ENCODE assay signal across 20 cellular contexts in the genomic region with DNA sequence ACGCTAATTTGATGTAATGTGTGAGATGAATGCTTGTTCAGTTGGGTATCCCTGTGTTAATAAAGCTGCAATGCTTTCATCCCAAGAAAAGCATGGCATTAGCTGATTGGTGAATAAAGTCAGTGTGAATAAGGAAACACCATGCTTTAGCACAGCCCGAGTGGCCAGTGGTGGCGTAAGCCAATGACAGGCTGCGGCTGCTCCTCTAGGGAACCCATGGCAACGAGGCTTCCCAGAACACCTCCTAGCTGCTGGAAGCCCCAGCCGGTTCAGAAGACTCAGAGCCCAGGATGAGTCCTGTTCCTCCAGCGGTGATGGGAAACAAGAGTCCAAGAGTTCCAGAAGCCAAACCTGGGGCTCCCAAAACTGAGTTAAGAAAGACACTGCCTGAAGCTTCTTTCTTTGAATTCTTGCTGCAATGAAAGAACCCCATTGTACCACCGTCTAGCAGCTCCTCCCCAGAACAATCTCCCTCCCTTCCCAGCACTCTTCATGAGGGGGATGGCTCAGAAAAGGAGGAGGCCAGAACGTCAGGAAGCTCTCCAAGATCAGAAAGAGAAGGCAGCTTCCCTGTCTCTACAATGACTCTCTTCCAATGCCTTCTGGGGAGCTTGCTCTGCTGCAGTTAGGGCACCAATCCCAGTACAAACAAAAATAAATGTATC.
"Had no signal": no experiment of that assay in that cellular context is flagged by ENCODE, and none has a peak within 500 bp of the region (broad histone marks: within the 10 kb centered on the region; RNA-seq: fewer than 3 reads in every experiment).

No MANE protein-coding gene starts in this region.

- H3K4me3 ChIP-seq: body of pancreas, neural progenitor cell, psoas muscle, right atrium auricular region, suprapubic skin, tibial nerve had no signal

- H3K4me1 ChIP-seq: body of pancreas, foreskin keratinocyte, psoas muscle, suprapubic skin had no signal

- H3K4me2 ChIP-seq: neural progenitor cell had no signal

- H3K27me3 ChIP-seq: body of pancreas, foreskin keratinocyte, neural progenitor cell, right atrium auricular region, suprapubic skin, tibial nerve had no signal

- DNase-seq: activated CD4-positive, alpha-beta memory T cell treated with anti-CD3 and anti-CD28 coated beads for 36 hours; activated CD4-positive, alpha-beta T cell treated with anti-CD3 and anti-CD28 coated beads for 48 hours; activated naive CD4-positive, alpha-beta T cell treated with anti-CD3 and anti-CD28 coated beads, Interleukin-2, amount 50 U/mL, for 16 hours; activated naive CD8-positive, alpha-beta T cell treated with anti-CD3 and anti-CD28 coated beads, Interleukin-2, amount 50 U/mL, for 24 hours; activated T-cell treated with anti-CD3 and anti-CD28 coated beads for 4 hours; dermis blood vessel endothelial cell; effector CD8-positive, alpha-beta T cell; foreskin keratinocyte; hippocampal formation; naive thymus-derived CD4-positive, alpha-beta T cell; psoas muscle; stimulated activated CD4-positive, alpha-beta T cell treated with anti-CD3 and anti-CD28 coated beads, Interleukin-2, amount 100 ng/mL, for 24 hours; stimulated activated naive CD8-positive, alpha-beta T cell treated with anti-CD3 and anti-CD28 coated beads, Interleukin-15, amount 100 ng/mL, for 72 hours had no signal

- H3K9ac ChIP-seq: neural progenitor cell had no signal

- H3K36me3 Mint-ChIP-seq: activated CD4-positive, alpha-beta memory T cell treated with anti-CD3 and anti-CD28 coated beads for 36 hours; memory B cell; naive thymus-derived CD4-positive, alpha-beta T cell; stimulated activated effector memory CD8-positive, alpha-beta T cell treated with anti-CD3 and anti-CD28 coated beads, Interleukin-12 subunit alpha, Interleukin-12 subunit beta, amount 100 ng/mL, for 72 hours had no signal

- H3K27ac ChIP-seq: body of pancreas, foreskin keratinocyte, neural progenitor cell, psoas muscle, right atrium auricular region, suprapubic skin, tibial nerve had no signal

- H3K36me3 ChIP-seq: neural progenitor cell, right atrium auricular region, suprapubic skin, tibial nerve had no signal

- H3K4me1 Mint-ChIP-seq: activated naive CD8-positive, alpha-beta T cell treated with anti-CD3 and anti-CD28 coated beads, Interleukin-2, amount 50 U/mL, for 24 hours; memory B cell had no signal

- H3K4me3 Mint-ChIP-seq: activated CD4-positive, alpha-beta memory T cell treated with anti-CD3 and anti-CD28 coated beads for 36 hours; activated naive CD8-positive, alpha-beta T cell treated with anti-CD3 and anti-CD28 coated beads, Interleukin-2, amount 50 U/mL, for 24 hours; memory B cell; naive thymus-derived CD4-positive, alpha-beta T cell; neural progenitor cell; stimulated activated effector memory CD8-positive, alpha-beta T cell treated with anti-CD3 and anti-CD28 coated beads, Interleukin-12 subunit alpha, Interleukin-12 subunit beta, amount 100 ng/mL, for 72 hours; stimulated activated naive CD8-positive, alpha-beta T cell treated with anti-CD3 and anti-CD28 coated beads, Interleukin-15, amount 100 ng/mL, for 72 hours had no signal

- H2AFZ ChIP-seq: neural progenitor cell had no signal

- H3K27ac Mint-ChIP-seq: activated CD4-positive, alpha-beta memory T cell treated with anti-CD3 and anti-CD28 coated beads for 36 hours; activated naive CD8-positive, alpha-beta T cell treated with anti-CD3 and anti-CD28 coated beads, Interleukin-2, amount 50 U/mL, for 24 hours; memory B cell; naive thymus-derived CD4-positive, alpha-beta T cell; neural progenitor cell; stimulated activated effector memory CD8-positive, alpha-beta T cell treated with anti-CD3 and anti-CD28 coated beads, Interleukin-12 subunit alpha, Interleukin-12 subunit beta, amount 100 ng/mL, for 72 hours; stimulated activated naive CD8-positive, alpha-beta T cell treated with anti-CD3 and anti-CD28 coated beads, Interleukin-15, amount 100 ng/mL, for 72 hours had no signal

- H3K9me3 ChIP-seq: body of pancreas, psoas muscle, right atrium auricular region, suprapubic skin, tibial nerve had no signal

- ATAC-seq: activated naive CD8-positive, alpha-beta T cell treated with anti-CD3 and anti-CD28 coated beads, Interleukin-2, amount 50 U/mL, for 24 hours; body of pancreas; foreskin keratinocyte; naive thymus-derived CD4-positive, alpha-beta T cell; psoas muscle; stimulated activated effector memory CD8-positive, alpha-beta T cell treated with anti-CD3 and anti-CD28 coated beads, Interleukin-12 subunit alpha, Interleukin-12 subunit beta, amount 100 ng/mL, for 72 hours; stimulated activated naive CD8-positive, alpha-beta T cell treated with anti-CD3 and anti-CD28 coated beads, Interleukin-15, amount 100 ng/mL, for 72 hours had no signal

- H3K9me3 Mint-ChIP-seq: activated CD4-positive, alpha-beta memory T cell treated with anti-CD3 and anti-CD28 coated beads for 36 hours; activated naive CD8-positive, alpha-beta T cell treated with anti-CD3 and anti-CD28 coated beads, Interleukin-2, amount 50 U/mL, for 24 hours; stimulated activated effector memory CD8-positive, alpha-beta T cell treated with anti-CD3 and anti-CD28 coated beads, Interleukin-12 subunit alpha, Interleukin-12 subunit beta, amount 100 ng/mL, for 72 hours had no signal

- H3K27me3 Mint-ChIP-seq: activated CD4-positive, alpha-beta memory T cell treated with anti-CD3 and anti-CD28 coated beads for 36 hours; activated naive CD8-positive, alpha-beta T cell treated with anti-CD3 and anti-CD28 coated beads, Interleukin-2, amount 50 U/mL, for 24 hours; memory B cell; naive thymus-derived CD4-positive, alpha-beta T cell; stimulated activated naive CD8-positive, alpha-beta T cell treated with anti-CD3 and anti-CD28 coated beads, Interleukin-15, amount 100 ng/mL, for 72 hours had no signal
